9 cellular contexts compared by ENCODE assay signal in the genomic region with DNA sequence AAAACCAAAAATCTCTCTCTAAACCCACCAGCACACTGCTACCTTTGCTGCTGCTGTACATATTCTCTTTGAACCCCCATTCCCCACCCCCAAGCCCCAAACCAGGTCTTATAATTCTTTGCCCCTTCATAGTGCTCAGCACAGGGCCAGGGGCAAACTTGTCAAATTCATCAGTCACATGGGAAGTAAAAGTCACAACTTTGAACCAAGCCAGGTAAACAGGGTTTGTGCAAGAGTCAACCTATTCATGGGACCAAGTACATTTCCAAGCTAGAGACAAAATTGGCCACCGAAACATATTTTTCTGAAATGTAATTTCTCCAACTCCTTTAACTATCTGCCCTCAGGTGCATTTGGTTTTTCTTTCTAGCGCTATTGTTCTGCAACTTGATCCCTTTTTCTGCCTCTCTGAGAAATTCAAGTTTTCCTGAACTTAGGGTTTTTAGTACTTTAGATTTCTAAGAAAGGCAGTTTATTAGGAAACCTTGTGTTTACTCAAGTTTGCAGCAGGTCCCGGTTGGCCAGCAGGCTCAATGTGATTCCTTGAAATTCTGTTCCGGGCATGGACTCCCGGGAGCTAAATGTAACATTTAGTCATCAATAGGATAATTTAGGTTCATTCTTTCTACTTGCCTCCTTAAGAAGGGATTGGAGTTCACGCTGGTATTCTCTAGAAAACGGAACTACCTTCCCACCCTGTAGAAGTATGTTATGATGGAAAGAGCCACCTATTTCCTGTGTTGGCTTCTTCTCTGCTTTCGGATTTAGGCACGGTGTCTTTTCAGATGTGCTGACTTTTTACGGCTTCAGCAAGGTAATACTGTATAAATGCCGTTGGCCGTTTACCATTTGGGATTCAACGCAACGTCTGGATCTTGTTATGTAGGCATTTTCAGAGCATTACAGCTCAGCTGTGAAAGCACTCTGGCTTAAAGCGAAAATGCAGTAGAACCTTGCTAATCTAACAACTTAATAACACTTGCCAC.
A peak's percentile ranks its signal among the peaks of the same experiment; 100 is the strongest.
DNase-seq lines count a peak whose midpoint lies in the region; ATAC-seq and TF ChIP-seq lines count a peak whose summit lies in the region.
"Had no signal": no experiment of that assay in that cellular context is flagged by ENCODE, and none has a peak within 500 bp of the region (broad histone marks: within the 10 kb centered on the region; RNA-seq: fewer than 3 reads in every experiment).

No MANE protein-coding gene starts in this region.

- ATAC-seq in central memory CD8-positive, alpha-beta T cell (replicated peaks; ENCODE audit: extremely low read depth, poor library complexity, severe bottlenecking) = no peak
- ATAC-seq in naive thymus-derived CD8-positive, alpha-beta T cell = peak in 1 of 2 donors; percentile 17
- no peak for ATAC-seq in HG02885 (IDR thresholded peaks at IDR 0.05; ENCODE audit: poor library complexity, unreplicated experiment)
- ATAC-seq in HG03139 (IDR thresholded peaks at IDR 0.05; ENCODE audit: unreplicated experiment) = no peak

- H3K9me3 Mint-ChIP-seq in IgD-negative memory B cell = peaks cover 0 to 3% (median 1%) of the 10 kb centered on the region in 3 donors
- no peaks in the 10 kb centered on the region for H3K9me3 Mint-ChIP-seq in central memory CD8-positive, alpha-beta T cell
- H3K9me3 Mint-ChIP-seq in naive thymus-derived CD8-positive, alpha-beta T cell = peaks cover 0 to 6% (median 0%) of the 10 kb centered on the region in 9 donors
- H3K9me3 Mint-ChIP-seq: mesothelial cell of epicardium had no signal

- peaks cover 42 to 55% (median 52%) of the 10 kb centered on the region in 10 experiments for H3K4me1 ChIP-seq in BLaER1 treated with 17β-estradiol and CSF1 and Interleukin-3, amounts not matched to agents 10 nM and 100 nM
- H3K4me1 ChIP-seq in neuronal stem cell (ENCODE audit: control insufficient read depth in 2 of 2, insufficient read depth in 1 of 2, low read depth in 1 of 2, low read length in 2 of 2) = peaks cover 6 to 9% of the 10 kb centered on the region in 2 donors
- H3K4me1 ChIP-seq in right atrium auricular region = peaks cover 0 to 5% of the 10 kb centered on the region in 2 donors

- no peak overlapping the region for H4K8ac ChIP-seq in neuronal stem cell (ENCODE audit: low read depth, low read length)

- no peak overlapping the region for H3K9ac ChIP-seq in BLaER1 treated with 17β-estradiol and CSF1 and Interleukin-3, amounts not matched to agents 10 nM and 100 nM
- H3K9ac ChIP-seq in neuronal stem cell (ENCODE audit: low read depth, low read length, poor library complexity) = no peak overlapping the region

- H3K9me3 ChIP-seq in BLaER1 treated with 17β-estradiol and CSF1 and Interleukin-3, amounts not matched to agents 10 nM and 100 nM (replicated peaks in 1 of 11) = peaks cover 0 to 15% (median 6%) of the 10 kb centered on the region in 11 experiments; a peak in 2 of 22 replicates
- H3K9me3 ChIP-seq in neuronal stem cell (replicated peaks in 1 of 2; ENCODE audit: control insufficient read depth in 2 of 2, insufficient read depth in 1 of 2, low read depth in 1 of 2, low read length in 2 of 2) (no peaks in the 10 kb centered on the region), right atrium auricular region (no peaks in the 10 kb centered on the region)

- no peaks in the 10 kb centered on the region for H3K36me3 Mint-ChIP-seq in IgD-negative memory B cell
- peaks cover 6% of the 10 kb centered on the region for H3K36me3 Mint-ChIP-seq in central memory CD8-positive, alpha-beta T cell (ENCODE audit: insufficient read depth)
- H3K36me3 Mint-ChIP-seq in naive thymus-derived CD8-positive, alpha-beta T cell = peaks cover 0 to 5% (median 0%) of the 10 kb centered on the region in 3 donors
- H3K36me3 Mint-ChIP-seq: mesothelial cell of epicardium had no signal

- no peak overlapping the region for H2BK15ac ChIP-seq in neuronal stem cell (ENCODE audit: low read length)

- peak overlapping the region in 9 of 11 experiments; percentile 1 to 34 (median 12); a peak in 10 of 22 replicates for H3K4me2 ChIP-seq in BLaER1 treated with 17β-estradiol and CSF1 and Interleukin-3, amounts not matched to agents 10 nM and 100 nM
- no peak overlapping the region for H3K4me2 ChIP-seq in neuronal stem cell (ENCODE audit: insufficient read depth, low read length, poor library complexity, severe bottlenecking)

- H2AFZ ChIP-seq in neuronal stem cell (ENCODE audit: low read length) = no peak overlapping the region

- H3K36me3 ChIP-seq in BLaER1 treated with 17β-estradiol and CSF1 and Interleukin-3, amounts not matched to agents 10 nM and 100 nM = no peaks in the 10 kb centered on the region
- no peaks in the 10 kb centered on the region for H3K36me3 ChIP-seq in neuronal stem cell (replicated peaks in 1 of 2; ENCODE audit: control insufficient read depth in 2 of 2, insufficient read depth in 2 of 2, low read length in 2 of 2)
- no peaks in the 10 kb centered on the region for H3K36me3 ChIP-seq in right atrium auricular region

- WGBS in neuronal stem cell (ENCODE audit: extremely low coverage in 2 of 2, insufficient read length in 2 of 2, insufficient replicate concordance in 1 of 2), 2 donors = no CpG with 5 or more reads among the region's 15 CpGs

- H2BK120ac ChIP-seq in neuronal stem cell (ENCODE audit: low read depth, low read length) = no peak overlapping the region

- no peak overlapping the region for H2AK5ac ChIP-seq in neuronal stem cell (ENCODE audit: low read depth, low read length)

- no peak for DNase-seq in central memory CD8-positive, alpha-beta T cell (ENCODE audit: low spot score in 2 of 2)
- peak in 3 of 10 donors; percentile 43 to 48 (median 45) for DNase-seq in naive thymus-derived CD8-positive, alpha-beta T cell
- DNase-seq in neuronal stem cell (ENCODE audit: low spot score) (no peak), right atrium auricular region (ENCODE audit: low spot score) (no peak)

- H3K4ac ChIP-seq in neuronal stem cell (ENCODE audit: low read length) = no peak overlapping the region

- H3K4me3 Mint-ChIP-seq in IgD-negative memory B cell = peak overlapping the region; percentile 31 to 73 (median 51)
- H3K4me3 Mint-ChIP-seq in central memory CD8-positive, alpha-beta T cell = peak overlapping the region; percentile 70
- peak overlapping the region; percentile 68 to 96 (median 81) for H3K4me3 Mint-ChIP-seq in naive thymus-derived CD8-positive, alpha-beta T cell
- H3K4me3 Mint-ChIP-seq: mesothelial cell of epicardium had no signal

- H3K27ac Mint-ChIP-seq in IgD-negative memory B cell = peak overlapping the region in 2 of 3 donors; percentile 8 to 51
- peak overlapping the region; percentile 81 for H3K27ac Mint-ChIP-seq in central memory CD8-positive, alpha-beta T cell (ENCODE audit: low read depth)
- peak overlapping the region; percentile 97 to 99 (median 98) for H3K27ac Mint-ChIP-seq in naive thymus-derived CD8-positive, alpha-beta T cell
- H3K27ac Mint-ChIP-seq: mesothelial cell of epicardium had no signal

- no peak overlapping the region for H2BK5ac ChIP-seq in neuronal stem cell (ENCODE audit: low read length)

- H3K18ac ChIP-seq in neuronal stem cell (ENCODE audit: low read length) = no peak overlapping the region

- peaks cover 35 to 50% (median 40%) of the 10 kb centered on the region in 3 donors for H3K4me1 Mint-ChIP-seq in IgD-negative memory B cell
- peaks cover 70% of the 10 kb centered on the region for H3K4me1 Mint-ChIP-seq in central memory CD8-positive, alpha-beta T cell
- peaks cover 54 to 93% (median 88%) of the 10 kb centered on the region in 4 donors for H3K4me1 Mint-ChIP-seq in naive thymus-derived CD8-positive, alpha-beta T cell

- TF ChIP-seq CTCF in right atrium auricular region (IDR thresholded peaks at IDR 0.05) = no peak

- no peak overlapping the region for H3K23ac ChIP-seq in neuronal stem cell (ENCODE audit: low read depth, low read length, poor library complexity)

- no peaks in the 10 kb centered on the region for H3K27me3 ChIP-seq in BLaER1 treated with 17β-estradiol and CSF1 and Interleukin-3, amounts not matched to agents 10 nM and 100 nM
- H3K27me3 ChIP-seq in neuronal stem cell (ENCODE audit: control insufficient read depth in 3 of 3, insufficient read depth in 3 of 3, low read depth in 1 of 3, low read length in 3 of 3) (no peaks in the 10 kb centered on the region), right atrium auricular region (no peaks in the 10 kb centered on the region)

- peaks cover 1% of the 10 kb centered on the region for H3K27me3 Mint-ChIP-seq in IgD-negative memory B cell
- no peaks in the 10 kb centered on the region for H3K27me3 Mint-ChIP-seq in central memory CD8-positive, alpha-beta T cell
- no peaks in the 10 kb centered on the region for H3K27me3 Mint-ChIP-seq in naive thymus-derived CD8-positive, alpha-beta T cell

- no peaks in the 10 kb centered on the region for H3K79me1 ChIP-seq in neuronal stem cell (ENCODE audit: low read depth, low read length)

- POLR2A ChIA-PET in naive thymus-derived CD8-positive, alpha-beta T cell (lab: Charles Lee) = interaction anchor here (0.6 to 6.6 kb wide), 5 partner anchors 16 to 310 kb away, joined by 3 to 48 read pairs (median 6); no protein-coding TSS in a partner anchor

- H4K91ac ChIP-seq in neuronal stem cell (ENCODE audit: low read depth, low read length, poor library complexity) = no peak overlapping the region

- H3K4me3 ChIP-seq in BLaER1 treated with 17β-estradiol and CSF1 and Interleukin-3, amounts not matched to agents 10 nM and 100 nM = no peak overlapping the region
- H3K4me3 ChIP-seq in neuronal stem cell (ENCODE audit: low read length in 2 of 2) (no peak overlapping the region), right atrium auricular region (no peak overlapping the region)

- H3K27ac ChIP-seq in BLaER1 treated with 17β-estradiol and CSF1 and Interleukin-3, amounts not matched to agents 10 nM and 100 nM = peak overlapping the region in 2 of 11 experiments; percentile 95 to 97; a peak in 4 of 22 replicates
- no peak overlapping the region for H3K27ac ChIP-seq in neuronal stem cell (replicated peaks; ENCODE audit: low read length)
- no peak overlapping the region for H3K27ac ChIP-seq in right atrium auricular region

- no peaks in the 10 kb centered on the region for H4K20me1 ChIP-seq in BLaER1 treated with 17β-estradiol and CSF1 and Interleukin-3, amounts not matched to agents 10 nM and 100 nM

- H3K14ac ChIP-seq in neuronal stem cell (ENCODE audit: low read length) = no peak overlapping the region

- H2BK12ac ChIP-seq in neuronal stem cell (ENCODE audit: low read length) = no peak overlapping the region

Comparison
In these comparisons a context has a peak if more than half of its experiments do, and no peak if none do; other contexts are left out.
1. H3K27ac Mint-ChIP-seq: peak in every context shown above with its lines; median percentile 98 in naive thymus-derived CD8-positive, alpha-beta T cell; 81 in central memory CD8-positive, alpha-beta T cell; 30 in IgD-negative memory B cell.